1 cellular context compared by ENCODE assay signal in genomic region chr11:68854273-68854958, GRCh38.
TF ChIP-seq lines count a peak whose summit lies in the region.

No MANE protein-coding gene starts in this region.

TF ChIP-seq in HepG2, 621 proteins besides CTCF, POLR2A, EP300 and RAD21:
- no peak for TF ChIP-seq CEBPB (IDR thresholded peaks at IDR 0.05; ENCODE audit: borderline replicate concordance, low read depth, low read length)
- TF ChIP-seq NCOA1 (CRISPR knock-in tag; IDR thresholded peaks at IDR 0.05) = no peak
- TF ChIP-seq ELF4 (CRISPR knock-in tag; IDR thresholded peaks at IDR 0.05; ENCODE audit: borderline replicate concordance) = no peak
- no peak for TF ChIP-seq MZF1 (CRISPR knock-in tag; IDR thresholded peaks at IDR 0.05; ENCODE audit: borderline replicate concordance)
- TF ChIP-seq CERS6 (CRISPR knock-in tag; IDR thresholded peaks at IDR 0.05) = no peak
- TF ChIP-seq SCMH1 (CRISPR knock-in tag; IDR thresholded peaks at IDR 0.05; ENCODE audit: borderline replicate concordance) = no peak
- no peak for TF ChIP-seq ZNF891 (CRISPR knock-in tag; IDR thresholded peaks at IDR 0.05)
- no peak for TF ChIP-seq ZNF12 (CRISPR knock-in tag; IDR thresholded peaks at IDR 0.05)
- no peak for TF ChIP-seq ZNF414 (CRISPR knock-in tag; IDR thresholded peaks at IDR 0.05)
- TF ChIP-seq ZSCAN9 (CRISPR knock-in tag; IDR thresholded peaks at IDR 0.05; ENCODE audit: borderline replicate concordance) = no peak
- TF ChIP-seq GTF3A (CRISPR knock-in tag; conservative IDR thresholded peaks at IDR 0.05) = no peak
- TF ChIP-seq KLF12 (CRISPR knock-in tag; IDR thresholded peaks at IDR 0.05; ENCODE audit: borderline replicate concordance) = no peak
- no peak for TF ChIP-seq ZNF558 (CRISPR knock-in tag; IDR thresholded peaks at IDR 0.05; ENCODE audit: borderline replicate concordance)
- TF ChIP-seq ZNF841 (CRISPR knock-in tag; IDR thresholded peaks at IDR 0.05; ENCODE audit: borderline replicate concordance) = no peak
- no peak for TF ChIP-seq ZNF674 (CRISPR knock-in tag; IDR thresholded peaks at IDR 0.05; ENCODE audit: low read depth)
- TF ChIP-seq ZNF180 (CRISPR knock-in tag; IDR thresholded peaks at IDR 0.05; ENCODE audit: borderline replicate concordance, low read depth) = no peak
- no peak for TF ChIP-seq ZNF503 (CRISPR knock-in tag; IDR thresholded peaks at IDR 0.05)
